In the genomic region with DNA sequence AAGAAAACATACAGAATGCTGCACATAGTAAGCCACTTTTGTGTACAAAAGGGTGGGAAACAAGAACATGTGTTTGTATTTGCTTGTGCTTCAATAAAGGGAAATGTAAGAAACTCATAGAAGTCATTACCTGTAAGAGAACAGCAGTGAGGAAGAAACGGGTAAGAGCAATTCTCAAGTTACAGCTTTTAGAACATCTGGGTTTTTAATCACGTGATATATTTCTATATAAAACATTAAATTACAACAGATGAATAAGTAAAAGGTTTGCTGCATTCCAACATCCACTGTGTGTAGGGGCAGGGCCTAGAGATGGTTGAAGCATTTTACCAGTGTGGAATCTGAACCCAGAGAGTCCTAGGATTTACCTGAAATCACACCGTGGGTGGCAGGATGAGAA, we compare ENCODE assay signal across 2 cellular contexts.
TF ChIP-seq lines count a peak whose summit lies in the region.

No MANE protein-coding gene starts in this region.

TF ChIP-seq in SK-N-SH treated with all-trans-retinoic acid at 6 μM for 48 hours, 23 proteins besides CTCF, POLR2A, EP300 and RAD21:
- TF ChIP-seq TOX (CRISPR knock-in tag; IDR thresholded peaks at IDR 0.05; ENCODE audit: borderline replicate concordance) = no peak
- TF ChIP-seq TSHZ2 (CRISPR knock-in tag; IDR thresholded peaks at IDR 0.05) = no peak
- TF ChIP-seq ISL1 (CRISPR knock-in tag; IDR thresholded peaks at IDR 0.05) = no peak
- TF ChIP-seq CSRNP3 (CRISPR knock-in tag; IDR thresholded peaks at IDR 0.05) = no peak
- TF ChIP-seq OSR1 (CRISPR knock-in tag; IDR thresholded peaks at IDR 0.05) = no peak
- no peak for TF ChIP-seq ESRRG (CRISPR knock-in tag; IDR thresholded peaks at IDR 0.05)
- TF ChIP-seq PATZ1 (CRISPR knock-in tag; IDR thresholded peaks at IDR 0.05; ENCODE audit: borderline replicate concordance) = no peak
- TF ChIP-seq SNAI2 (CRISPR knock-in tag; IDR thresholded peaks at IDR 0.05) = no peak
- no peak for TF ChIP-seq RARB (CRISPR knock-in tag; IDR thresholded peaks at IDR 0.05)
- TF ChIP-seq ZFP3 (CRISPR knock-in tag; IDR thresholded peaks at IDR 0.05) = no peak
- no peak for TF ChIP-seq TCF4 (CRISPR knock-in tag; IDR thresholded peaks at IDR 0.05; ENCODE audit: borderline replicate concordance)
- TF ChIP-seq GLIS3 (CRISPR knock-in tag; IDR thresholded peaks at IDR 0.05) = no peak
- TF ChIP-seq ZNF70 (CRISPR knock-in tag; IDR thresholded peaks at IDR 0.05) = no peak
- no peak for TF ChIP-seq CREB5 (CRISPR knock-in tag; IDR thresholded peaks at IDR 0.05; ENCODE audit: low read depth)
- TF ChIP-seq PPARA (CRISPR knock-in tag; IDR thresholded peaks at IDR 0.05; ENCODE audit: borderline replicate concordance) = no peak
- TF ChIP-seq CSDC2 (CRISPR knock-in tag; IDR thresholded peaks at IDR 0.05) = no peak
- no peak for TF ChIP-seq ZNF565 (CRISPR knock-in tag; conservative IDR thresholded peaks at IDR 0.05; ENCODE audit: low read depth)
- no peak for TF ChIP-seq ARNTL (CRISPR knock-in tag; IDR thresholded peaks at IDR 0.05; ENCODE audit: borderline replicate concordance, low read depth)
- TF ChIP-seq BACH2 (CRISPR knock-in tag; IDR thresholded peaks at IDR 0.05; ENCODE audit: borderline replicate concordance) = no peak

TF ChIP-seq in SK-N-SH, 30 proteins besides CTCF, POLR2A, EP300 and RAD21:
- no peak for TF ChIP-seq SMC3 (IDR thresholded peaks at IDR 0.05; ENCODE audit: low read depth, low read length)
- no peak for TF ChIP-seq YY1 (IDR thresholded peaks at IDR 0.05; ENCODE audit: low read depth)
- TF ChIP-seq, protein P1, sequence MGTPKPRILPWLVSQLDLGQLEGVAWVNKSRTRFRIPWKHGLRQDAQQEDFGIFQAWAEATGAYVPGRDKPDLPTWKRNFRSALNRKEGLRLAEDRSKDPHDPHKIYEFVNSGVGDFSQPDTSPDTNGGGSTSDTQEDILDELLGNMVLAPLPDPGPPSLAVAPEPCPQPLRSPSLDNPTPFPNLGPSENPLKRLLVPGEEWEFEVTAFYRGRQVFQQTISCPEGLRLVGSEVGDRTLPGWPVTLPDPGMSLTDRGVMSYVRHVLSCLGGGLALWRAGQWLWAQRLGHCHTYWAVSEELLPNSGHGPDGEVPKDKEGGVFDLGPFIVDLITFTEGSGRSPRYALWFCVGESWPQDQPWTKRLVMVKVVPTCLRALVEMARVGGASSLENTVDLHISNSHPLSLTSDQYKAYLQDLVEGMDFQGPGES (IDR thresholded peaks at IDR 0.05; ENCODE audit: low read depth, low read length) = no peak
- TF ChIP-seq CHD2 (IDR thresholded peaks at IDR 0.05; ENCODE audit: low read length, partially characterized antibody) = no peak
- TF ChIP-seq FOXJ3 (CRISPR knock-in tag; IDR thresholded peaks at IDR 0.05) = no peak
- TF ChIP-seq, protein P2, sequence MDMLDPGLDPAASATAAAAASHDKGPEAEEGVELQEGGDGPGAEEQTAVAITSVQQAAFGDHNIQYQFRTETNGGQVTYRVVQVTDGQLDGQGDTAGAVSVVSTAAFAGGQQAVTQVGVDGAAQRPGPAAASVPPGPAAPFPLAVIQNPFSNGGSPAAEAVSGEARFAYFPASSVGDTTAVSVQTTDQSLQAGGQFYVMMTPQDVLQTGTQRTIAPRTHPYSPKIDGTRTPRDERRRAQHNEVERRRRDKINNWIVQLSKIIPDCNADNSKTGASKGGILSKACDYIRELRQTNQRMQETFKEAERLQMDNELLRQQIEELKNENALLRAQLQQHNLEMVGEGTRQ (IDR thresholded peaks at IDR 0.05; ENCODE audit: borderline replicate concordance, low read depth, low read length) = no peak
- TF ChIP-seq ZBTB33 (IDR thresholded peaks at IDR 0.05; ENCODE audit: borderline replicate concordance, low read depth) = no peak
- no peak for TF ChIP-seq RFX5 (IDR thresholded peaks at IDR 0.05; ENCODE audit: low read length)
- no peak for TF ChIP-seq SIN3A (IDR thresholded peaks at IDR 0.05; ENCODE audit: borderline replicate concordance, low read depth, low read length)
- no peak for TF ChIP-seq NRF1 (IDR thresholded peaks at IDR 0.05; ENCODE audit: low read depth, low read length)
- no peak for TF ChIP-seq JUND (IDR thresholded peaks at IDR 0.05)
- no peak for TF ChIP-seq PBX3 (IDR thresholded peaks at IDR 0.05)
- TF ChIP-seq, protein P3, sequence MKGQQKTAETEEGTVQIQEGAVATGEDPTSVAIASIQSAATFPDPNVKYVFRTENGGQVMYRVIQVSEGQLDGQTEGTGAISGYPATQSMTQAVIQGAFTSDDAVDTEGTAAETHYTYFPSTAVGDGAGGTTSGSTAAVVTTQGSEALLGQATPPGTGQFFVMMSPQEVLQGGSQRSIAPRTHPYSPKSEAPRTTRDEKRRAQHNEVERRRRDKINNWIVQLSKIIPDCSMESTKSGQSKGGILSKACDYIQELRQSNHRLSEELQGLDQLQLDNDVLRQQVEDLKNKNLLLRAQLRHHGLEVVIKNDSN (IDR thresholded peaks at IDR 0.05; ENCODE audit: borderline replicate concordance, low read depth) = no peak
- TF ChIP-seq EZH2phosphoT487 (IDR thresholded peaks at IDR 0.05; ENCODE audit: borderline replicate concordance, low read depth) = no peak
- no peak for TF ChIP-seq TEAD4 (IDR thresholded peaks at IDR 0.05; ENCODE audit: borderline replicate concordance, insufficient read depth)
- no peak for TF ChIP-seq ELF1 (IDR thresholded peaks at IDR 0.05)
- no peak for TF ChIP-seq RCOR1 (IDR thresholded peaks at IDR 0.05; ENCODE audit: low read length)
- no peak for TF ChIP-seq RXRA (IDR thresholded peaks at IDR 0.05; ENCODE audit: borderline replicate concordance, low read depth)
- no peak for TF ChIP-seq FOXM1 (IDR thresholded peaks at IDR 0.05; ENCODE audit: low read depth)
- TF ChIP-seq, protein P4, sequence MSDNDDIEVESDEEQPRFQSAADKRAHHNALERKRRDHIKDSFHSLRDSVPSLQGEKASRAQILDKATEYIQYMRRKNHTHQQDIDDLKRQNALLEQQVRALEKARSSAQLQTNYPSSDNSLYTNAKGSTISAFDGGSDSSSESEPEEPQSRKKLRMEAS (IDR thresholded peaks at IDR 0.05; ENCODE audit: low read depth) = no peak
TF ChIP-seq in SK-N-SH: peak in this region for 0.
